ENCODE assay signal across 15 cellular contexts in genomic region chr4:114296126-114296525, GRCh38.
DNase-seq lines count a peak whose midpoint lies in the region; ATAC-seq and TF ChIP-seq lines count a peak whose summit lies in the region.
"Had no signal": no experiment of that assay in that cellular context is flagged by ENCODE, and none has a peak within 500 bp of the region (broad histone marks: within the 10 kb centered on the region; RNA-seq: fewer than 3 reads in every experiment).

No MANE protein-coding gene starts in this region.

- 90 to 92% methylated on average over 16 to 17 of the region's 17 CpGs for WGBS in heart right ventricle, 2 donors
- 92 to 100% (median 94%) methylated on average over 5 to 17 of the region's 17 CpGs for WGBS in spleen, 5 donors

- H3K4me3 ChIP-seq in heart right ventricle (no peak overlapping the region), lower lobe of right lung (no peak overlapping the region), spleen (no peak overlapping the region)
- H3K4me3 ChIP-seq: BLaER1, GM23338 had no signal

- no peak for TF ChIP-seq POLR2A in spleen (IDR thresholded peaks at IDR 0.05)

- H3K36me3 ChIP-seq in heart right ventricle (no peaks in the 10 kb centered on the region), lower lobe of right lung (no peaks in the 10 kb centered on the region), spleen (no peaks in the 10 kb centered on the region)
- H3K36me3 ChIP-seq: BLaER1 had no signal

- DNase-seq in Right ventricle myocardium inferior (ENCODE audit: missing footprints) (peak; percentile 55), heart right ventricle (no peak), lower lobe of right lung (no peak), spleen (peak; percentile 68), GM13977 (ENCODE audit: low spot score) (no peak)
- DNase-seq: 8988T; CD4-positive, alpha-beta memory T cell; DMS153; DMS79; GDM1; HCEC 1CT had no signal

- H3K27ac ChIP-seq in heart right ventricle (no peak overlapping the region), lower lobe of right lung (no peak overlapping the region), spleen (no peak overlapping the region)
- H3K27ac ChIP-seq: BLaER1 had no signal

- peaks cover 0 to 42% (median 6%) of the 10 kb centered on the region in 11 donors for H3K9me3 ChIP-seq in heart right ventricle
- H3K9me3 ChIP-seq in lower lobe of right lung, result no peaks in the 10 kb centered on the region
- H3K9me3 ChIP-seq in spleen, result peaks cover 0 to 36% (median 15%) of the 10 kb centered on the region in 8 donors

- ATAC-seq in Right ventricle myocardium inferior (no peak), heart right ventricle (no peak), lower lobe of right lung (peak; percentile 9 to 27), GM18517 (IDR thresholded peaks at IDR 0.05; ENCODE audit: unreplicated experiment) (no peak), GM18867 (IDR thresholded peaks at IDR 0.05; ENCODE audit: unreplicated experiment) (no peak)
- ATAC-seq: GM23338 had no signal

- in situ Hi-C loops in GM13977 (cut with MboI; ENCODE audit: low pct_unique_long_range_greater_than_20kb, low sequenced_read_pairs, unreplicated experiment), result no loop called here

- H3K27me3 ChIP-seq in heart right ventricle (no peaks in the 10 kb centered on the region), lower lobe of right lung (ENCODE audit: low read depth) (no peaks in the 10 kb centered on the region), spleen (replicated peaks in 1 of 7) (no peaks in the 10 kb centered on the region)
- H3K27me3 ChIP-seq: BLaER1 had no signal

- TF ChIP-seq CTCF in heart right ventricle (IDR thresholded peaks at IDR 0.05), result no peak
- no peak for TF ChIP-seq CTCF in lower lobe of right lung (IDR thresholded peaks at IDR 0.05)
- no peak for TF ChIP-seq CTCF in spleen (IDR thresholded peaks at IDR 0.05 in 8 of 11, conservative IDR thresholded peaks at IDR 0.05 in 3 of 11)
- no peak for TF ChIP-seq CTCF in GM13977 (IDR thresholded peaks at IDR 0.05; ENCODE audit: extremely low read depth, insufficient read depth, missing control alignments)

- H3K4me1 ChIP-seq in heart right ventricle (no peaks in the 10 kb centered on the region), lower lobe of right lung (no peaks in the 10 kb centered on the region), spleen (no peaks in the 10 kb centered on the region)
- H3K4me1 ChIP-seq: BLaER1 had no signal

- intact Hi-C loops in Right ventricle myocardium inferior (cut with DNase I) (no loop called here), heart right ventricle (cut with DNase I) (no loop called here), lower lobe of right lung (cut with DNase I) (no loop called here), spleen (cut with DNase I; ENCODE audit: low total_unique reads) (no loop called here)

Comparison
In these comparisons a context has a peak if more than half of its experiments do, and no peak if none do; other contexts are left out.
1. DNase-seq: peak in Right ventricle myocardium inferior (single experiment) and spleen (single experiment); none in heart right ventricle (0 of 2), lower lobe of right lung (single experiment) and GM13977 (single experiment).
2. ATAC-seq: peak in lower lobe of right lung (2 of 2); none in Right ventricle myocardium inferior (single experiment), heart right ventricle (0 of 8), GM18517 (single experiment) and GM18867 (single experiment).